Comparison of ENCODE assay signal across 13 cellular contexts in the genomic region with DNA sequence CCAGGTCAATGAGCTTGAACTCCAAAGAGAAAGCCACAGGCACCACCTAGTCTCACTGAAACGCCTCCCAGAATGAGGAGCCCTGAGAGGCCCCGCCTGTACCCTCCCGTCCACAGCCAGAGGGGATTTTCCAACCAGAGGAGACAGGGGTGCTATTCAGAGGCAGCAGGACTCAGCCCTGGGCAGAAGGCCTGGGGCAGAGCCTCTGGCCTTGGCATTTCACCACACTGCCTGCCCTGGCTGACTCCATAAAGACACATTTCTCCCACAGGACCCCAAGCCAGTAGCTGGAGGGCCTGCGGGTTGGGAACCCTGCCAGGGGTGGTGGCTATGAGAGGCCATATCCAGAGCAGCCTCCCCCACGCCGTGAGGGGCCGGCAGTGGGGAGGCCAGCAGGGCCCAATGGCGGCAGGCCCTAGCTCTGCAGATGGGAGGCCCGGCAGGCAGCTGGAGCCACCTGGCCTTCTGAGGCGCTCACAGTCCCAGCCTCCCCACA.
DNase-seq lines count a peak whose midpoint lies in the region; ATAC-seq and TF ChIP-seq lines count a peak whose summit lies in the region.
"Had no signal": no experiment of that assay in that cellular context is flagged by ENCODE, and none has a peak within 500 bp of the region (broad histone marks: within the 10 kb centered on the region; RNA-seq: fewer than 3 reads in every experiment).

No MANE protein-coding gene starts in this region.

- H3K27me3 ChIP-seq in transverse colon, result no peaks in the 10 kb centered on the region
- H3K27me3 ChIP-seq in CD8-positive, alpha-beta T cell (ENCODE audit: insufficient read depth, low read length), result no peaks in the 10 kb centered on the region
- H3K27me3 ChIP-seq in uterus, result no peaks in the 10 kb centered on the region
- H3K27me3 ChIP-seq: esophagus squamous epithelium had no signal

- no peak overlapping the region for H3K4me3 Mint-ChIP-seq in activated CD8-positive, alpha-beta T cell treated with anti-CD3 and anti-CD28 coated beads for 36 hours
- H3K4me3 Mint-ChIP-seq in activated CD8-positive, alpha-beta T cell treated with anti-CD3 and anti-CD28 coated beads, Interleukin-2, amount 10 ng/mL, durations not matched to agents 7 days and 5 days, result no peak overlapping the region
- H3K4me3 Mint-ChIP-seq in CD8-positive, alpha-beta T cell, result no peak overlapping the region
- H3K4me3 Mint-ChIP-seq: activated naive CD4-positive, alpha-beta T cell treated with anti-CD3 and anti-CD28 coated beads, Interleukin-2, amount 50 U/mL, for 24 hours had no signal

- no peak for TF ChIP-seq EP300 in transverse colon (IDR thresholded peaks at IDR 0.05; ENCODE audit: low read depth)

- H3K9me3 ChIP-seq in transverse colon (no peaks in the 10 kb centered on the region), uterus (no peaks in the 10 kb centered on the region)
- H3K9me3 ChIP-seq in CD8-positive, alpha-beta T cell (ENCODE audit: low read length), result no peaks in the 10 kb centered on the region
- H3K9me3 ChIP-seq: esophagus squamous epithelium had no signal

- peaks cover 44% of the 10 kb centered on the region for H3K36me3 Mint-ChIP-seq in activated CD8-positive, alpha-beta T cell treated with anti-CD3 and anti-CD28 coated beads for 36 hours (ENCODE audit: low read depth)
- peaks cover 69% of the 10 kb centered on the region for H3K36me3 Mint-ChIP-seq in activated CD8-positive, alpha-beta T cell treated with anti-CD3 and anti-CD28 coated beads, Interleukin-2, amount 10 ng/mL, durations not matched to agents 7 days and 5 days (ENCODE audit: low read depth)
- H3K36me3 Mint-ChIP-seq in CD8-positive, alpha-beta T cell, result peaks cover 73% of the 10 kb centered on the region

- DNase-seq in activated CD8-positive, alpha-beta T cell treated with anti-CD3 and anti-CD28 coated beads for 36 hours, result no peak
- no peak for DNase-seq in activated CD8-positive, alpha-beta T cell treated with anti-CD3 and anti-CD28 coated beads, Interleukin-2, amount 10 ng/mL, durations not matched to agents 7 days and 5 days
- DNase-seq in medulla oblongata (ENCODE audit: extremely low spot score), result peak; percentile 88
- DNase-seq in transverse colon, result no peak
- DNase-seq in stimulated activated CD4-positive, alpha-beta T cell treated with anti-CD3 and anti-CD28 coated beads, Interleukin-4, amount 100 ng/mL, for 1 hour, result no peak
- DNase-seq in CD8-positive, alpha-beta T cell, result no peak
- no peak for DNase-seq in uterus
- DNase-seq: esophagus squamous epithelium, NCI-H1436, PC-3 had no signal

- H3K4me1 Mint-ChIP-seq in activated CD8-positive, alpha-beta T cell treated with anti-CD3 and anti-CD28 coated beads for 36 hours (ENCODE audit: low read depth), result peaks cover 3% of the 10 kb centered on the region
- H3K4me1 Mint-ChIP-seq in activated CD8-positive, alpha-beta T cell treated with anti-CD3 and anti-CD28 coated beads, Interleukin-2, amount 10 ng/mL, durations not matched to agents 7 days and 5 days (ENCODE audit: low read depth), result peaks cover 11% of the 10 kb centered on the region
- no peaks in the 10 kb centered on the region for H3K4me1 Mint-ChIP-seq in CD8-positive, alpha-beta T cell (ENCODE audit: low read depth)
- H3K4me1 Mint-ChIP-seq: activated naive CD4-positive, alpha-beta T cell treated with anti-CD3 and anti-CD28 coated beads, Interleukin-2, amount 50 U/mL, for 24 hours had no signal

- no peaks in the 10 kb centered on the region for H3K9me3 Mint-ChIP-seq in activated CD8-positive, alpha-beta T cell treated with anti-CD3 and anti-CD28 coated beads for 36 hours
- H3K9me3 Mint-ChIP-seq in activated CD8-positive, alpha-beta T cell treated with anti-CD3 and anti-CD28 coated beads, Interleukin-2, amount 10 ng/mL, durations not matched to agents 7 days and 5 days (ENCODE audit: insufficient read depth), result no peaks in the 10 kb centered on the region
- no peaks in the 10 kb centered on the region for H3K9me3 Mint-ChIP-seq in CD8-positive, alpha-beta T cell
- H3K9me3 Mint-ChIP-seq: activated naive CD4-positive, alpha-beta T cell treated with anti-CD3 and anti-CD28 coated beads, Interleukin-2, amount 50 U/mL, for 24 hours had no signal

- intact Hi-C loops in activated CD8-positive, alpha-beta T cell treated with anti-CD3 and anti-CD28 coated beads for 36 hours (cut with micrococcal nuclease), result no loop called here
- intact Hi-C loops in transverse colon (cut with DNase I; ENCODE audit: low total_unique reads), result no loop called here
- intact Hi-C loops in CD8-positive, alpha-beta T cell (cut with DNase I, micrococcal nuclease), result no loop called here
- intact Hi-C loops in uterus (cut with DNase I; ENCODE audit: low total_unique reads), result no loop called here

- H3K36me3 ChIP-seq in transverse colon, result no peaks in the 10 kb centered on the region
- peaks cover 34% of the 10 kb centered on the region for H3K36me3 ChIP-seq in CD8-positive, alpha-beta T cell (ENCODE audit: insufficient read depth, low read length)
- H3K36me3 ChIP-seq in uterus, result no peaks in the 10 kb centered on the region
- H3K36me3 ChIP-seq: esophagus squamous epithelium had no signal

- in situ Hi-C loops in transverse colon (cut with MboI; ENCODE audit: low pct_ligation_motif_present in 1 of 4, low pct_unique_long_range_greater_than_20kb in 1 of 4, low sequenced_read_pairs in 3 of 4), result no loop called here

- TF ChIP-seq POLR2A in transverse colon (IDR thresholded peaks at IDR 0.05) (no peak), uterus (IDR thresholded peaks at IDR 0.05) (no peak)

- no peak for TF ChIP-seq CTCF in activated CD8-positive, alpha-beta T cell treated with anti-CD3 and anti-CD28 coated beads for 36 hours (IDR thresholded peaks at IDR 0.05)
- TF ChIP-seq CTCF in transverse colon (IDR thresholded peaks at IDR 0.05) (no peak), uterus (IDR thresholded peaks at IDR 0.05) (no peak)
- no peak for TF ChIP-seq CTCF in CD8-positive, alpha-beta T cell (IDR thresholded peaks at IDR 0.05)

- ATAC-seq in activated CD8-positive, alpha-beta T cell treated with anti-CD3 and anti-CD28 coated beads for 36 hours, result no peak
- no peak for ATAC-seq in activated CD8-positive, alpha-beta T cell treated with anti-CD3 and anti-CD28 coated beads, Interleukin-2, amount 10 ng/mL, durations not matched to agents 7 days and 5 days
- no peak for ATAC-seq in CD8-positive, alpha-beta T cell
- ATAC-seq: A549, PC-3 had no signal

- CTCF ChIA-PET in activated CD8-positive, alpha-beta T cell treated with anti-CD3 and anti-CD28 coated beads for 36 hours (lab: Charles Lee), result interaction anchor here (1.0 to 2.5 kb wide), 4 partner anchors 11 to 237 kb away, joined by 3 to 11 read pairs (median 4); no protein-coding TSS in a partner anchor
- CTCF ChIA-PET in activated CD8-positive, alpha-beta T cell treated with anti-CD3 and anti-CD28 coated beads, Interleukin-2, amount 10 ng/mL, durations not matched to agents 7 days and 5 days (lab: Charles Lee), result no interaction called here
- CTCF ChIA-PET in CD8-positive, alpha-beta T cell (lab: Charles Lee), result interaction anchor here (0.8 to 2.4 kb wide), 3 partner anchors 8 to 11 kb away, joined by 4 to 13 read pairs (median 4); no protein-coding TSS in a partner anchor

- peaks cover 0 to 13% (median 0%) of the 10 kb centered on the region in 4 donors for H3K4me1 ChIP-seq in transverse colon
- H3K4me1 ChIP-seq in CD8-positive, alpha-beta T cell (ENCODE audit: insufficient read depth, low read length), result no peaks in the 10 kb centered on the region
- H3K4me1 ChIP-seq in uterus, result no peaks in the 10 kb centered on the region
- H3K4me1 ChIP-seq: A549 had no signal

- no peak overlapping the region for H3K4me3 ChIP-seq in transverse colon
- no peak overlapping the region for H3K4me3 ChIP-seq in CD8-positive, alpha-beta T cell (ENCODE audit: low read depth, low read length)
- no peak overlapping the region for H3K4me3 ChIP-seq in uterus
- H3K4me3 ChIP-seq: A549, esophagus squamous epithelium had no signal

- peak overlapping the region; percentile 20 for H3K27ac Mint-ChIP-seq in activated CD8-positive, alpha-beta T cell treated with anti-CD3 and anti-CD28 coated beads for 36 hours
- no peak overlapping the region for H3K27ac Mint-ChIP-seq in activated CD8-positive, alpha-beta T cell treated with anti-CD3 and anti-CD28 coated beads, Interleukin-2, amount 10 ng/mL, durations not matched to agents 7 days and 5 days
- H3K27ac Mint-ChIP-seq in CD8-positive, alpha-beta T cell, result no peak overlapping the region
- H3K27ac Mint-ChIP-seq: activated naive CD4-positive, alpha-beta T cell treated with anti-CD3 and anti-CD28 coated beads, Interleukin-2, amount 50 U/mL, for 24 hours had no signal

- no peaks in the 10 kb centered on the region for H3K27me3 Mint-ChIP-seq in activated CD8-positive, alpha-beta T cell treated with anti-CD3 and anti-CD28 coated beads for 36 hours
- H3K27me3 Mint-ChIP-seq in activated CD8-positive, alpha-beta T cell treated with anti-CD3 and anti-CD28 coated beads, Interleukin-2, amount 10 ng/mL, durations not matched to agents 7 days and 5 days (ENCODE audit: low read depth), result no peaks in the 10 kb centered on the region
- H3K27me3 Mint-ChIP-seq in CD8-positive, alpha-beta T cell (ENCODE audit: low read depth), result no peaks in the 10 kb centered on the region
- H3K27me3 Mint-ChIP-seq: activated naive CD4-positive, alpha-beta T cell treated with anti-CD3 and anti-CD28 coated beads, Interleukin-2, amount 50 U/mL, for 24 hours had no signal

- H3K27ac ChIP-seq in cingulate gyrus (ENCODE audit: low read depth, low read length), result peak overlapping the region; percentile 87
- H3K27ac ChIP-seq in transverse colon, result peak overlapping the region; percentile 28 to 46 (median 41)
- no peak overlapping the region for H3K27ac ChIP-seq in CD8-positive, alpha-beta T cell (ENCODE audit: low read depth, low read length)
- no peak overlapping the region for H3K27ac ChIP-seq in uterus
- H3K27ac ChIP-seq: A549 had no signal

- 75% methylated on average over 10 of the region's 10 CpGs; no CpG with 5 or more reads in 1 of the 2 donors for WGBS in transverse colon (ENCODE audit: low coverage in 1 of 2), 2 donors

- POLR2A ChIA-PET in activated CD8-positive, alpha-beta T cell treated with anti-CD3 and anti-CD28 coated beads for 36 hours (lab: Charles Lee), result no interaction called here
- POLR2A ChIA-PET in activated CD8-positive, alpha-beta T cell treated with anti-CD3 and anti-CD28 coated beads, Interleukin-2, amount 10 ng/mL, durations not matched to agents 7 days and 5 days (lab: Charles Lee), result no interaction called here
- POLR2A ChIA-PET in CD8-positive, alpha-beta T cell (lab: Charles Lee), result interaction anchor here (1.4 kb wide), 1 partner anchor 159 kb away, joined by 4 read pairs; no protein-coding TSS in a partner anchor

Comparison
In these comparisons a context has a peak if more than half of its experiments do, and no peak if none do; other contexts are left out.
1. H3K27ac ChIP-seq: peak in cingulate gyrus (single experiment) and transverse colon (4 of 4); none in CD8-positive, alpha-beta T cell (single experiment) and uterus (0 of 2).